In genomic region chr6:83514877-83515466, GRCh38 we compare ENCODE assay signal across 8 cellular contexts. TPM values are rescaled to one million over a fixed set of nuclear protein-coding genes. Genes with fewer than 3 reads are reported as not detected.
DNase-seq lines count a peak whose midpoint lies in the region; ATAC-seq and TF ChIP-seq lines count a peak whose summit lies in the region.

No MANE protein-coding gene starts in this region.

- H3K27me3 ChIP-seq in HL-60 (ENCODE audit: insufficient read depth, poor library complexity, severe bottlenecking), result peaks cover 10% of the 10 kb centered on the region

- no peak overlapping the region for H3K4me3 Mint-ChIP-seq in Calu3 (ENCODE audit: low read depth, unreplicated experiment)

- CTCF ChIA-PET in Calu3 (lab: Charles Lee), result interaction anchor here (0.8 to 2.7 kb wide), 5 partner anchors 96 to 447 kb away, joined by 3 to 15 read pairs (median 4); partner anchors contain the start of gene DOP1A

- no peak overlapping the region for H3K4me3 ChIP-seq in HL-60 (replicated peaks; ENCODE audit: insufficient read depth, low read length)

- intact Hi-C loops in Calu3 (cut with micrococcal nuclease; ENCODE audit: unreplicated experiment), result loop anchor here (1.0 to 2.0 kb wide), 2 partner anchors 293 to 448 kb away; partner anchors contain the start of gene DOP1A

- TF ChIP-seq CTCF in Calu3 (IDR thresholded peaks at IDR 0.05; ENCODE audit: unreplicated experiment) (peak; percentile 83), HL-60 (IDR thresholded peaks at IDR 0.05; ENCODE audit: insufficient read depth, low read length) (peak; percentile 69)

- H3K4me1 Mint-ChIP-seq in Calu3 (ENCODE audit: low read depth, unreplicated experiment), result no peaks in the 10 kb centered on the region

- H3K36me3 Mint-ChIP-seq in Calu3 (ENCODE audit: insufficient read depth, unreplicated experiment), result peaks cover 9% of the 10 kb centered on the region

- no peaks in the 10 kb centered on the region for H3K9me3 Mint-ChIP-seq in Calu3 (ENCODE audit: low read depth, unreplicated experiment)

- H3K27ac Mint-ChIP-seq in Calu3 (ENCODE audit: unreplicated experiment), result no peak overlapping the region

- no peaks in the 10 kb centered on the region for H3K27me3 Mint-ChIP-seq in Calu3 (ENCODE audit: unreplicated experiment)

- DNase-seq in Calu3 (peak; percentile 56), HL-60 (ENCODE audit: low read depth in 1 of 2, low spot score in 1 of 2) (peak in 1 of 2 experiments; percentile 46), OCI-M1 (lab: John Stamatoyannopoulos, UW) (peak; percentile 77), dermis blood vessel endothelial cell (peak; percentile 84), mucosa of gallbladder (ENCODE audit: low spot score) (peak; percentile 47), NCI-H1048 (lab: John Stamatoyannopoulos, UW) (no peak)
- no peak for DNase-seq in stimulated activated CD4-positive, alpha-beta T cell treated with anti-CD3 and anti-CD28 coated beads, Interleukin-4, amount 100 ng/mL, for 1 hour

- ATAC-seq in GM18508 (IDR thresholded peaks at IDR 0.05; ENCODE audit: insufficient read depth, unreplicated experiment), result peak; percentile 53

- H3K27ac ChIP-seq in HL-60 (replicated peaks), result no peak overlapping the region

- no TSS peak for BruUV-seq in Calu3 (replicated peaks; lab: Mats Ljungman, UMichigan)

RNA-seq across cellular contexts. Expression of gene PRSS35, which starts 2.6 kb away (rescaled TPM):
- total RNA-seq in Calu3 (2022) (not detected in 2 replicates), dermis blood vessel endothelial cell (not detected in 2 replicates), mucosa of gallbladder (2.8 TPM)

Comparison
In these comparisons a context has a peak if more than half of its experiments do, and no peak if none do; other contexts are left out.
1. DNase-seq: peak in Calu3 (single experiment), OCI-M1 (single experiment), dermis blood vessel endothelial cell (single experiment) and mucosa of gallbladder (single experiment); none in NCI-H1048 (single experiment) and stimulated activated CD4-positive, alpha-beta T cell treated with anti-CD3 and anti-CD28 coated beads, Interleukin-4, amount 100 ng/mL, for 1 hour (single experiment).